8 cellular contexts compared by ENCODE assay signal in the genomic region with DNA sequence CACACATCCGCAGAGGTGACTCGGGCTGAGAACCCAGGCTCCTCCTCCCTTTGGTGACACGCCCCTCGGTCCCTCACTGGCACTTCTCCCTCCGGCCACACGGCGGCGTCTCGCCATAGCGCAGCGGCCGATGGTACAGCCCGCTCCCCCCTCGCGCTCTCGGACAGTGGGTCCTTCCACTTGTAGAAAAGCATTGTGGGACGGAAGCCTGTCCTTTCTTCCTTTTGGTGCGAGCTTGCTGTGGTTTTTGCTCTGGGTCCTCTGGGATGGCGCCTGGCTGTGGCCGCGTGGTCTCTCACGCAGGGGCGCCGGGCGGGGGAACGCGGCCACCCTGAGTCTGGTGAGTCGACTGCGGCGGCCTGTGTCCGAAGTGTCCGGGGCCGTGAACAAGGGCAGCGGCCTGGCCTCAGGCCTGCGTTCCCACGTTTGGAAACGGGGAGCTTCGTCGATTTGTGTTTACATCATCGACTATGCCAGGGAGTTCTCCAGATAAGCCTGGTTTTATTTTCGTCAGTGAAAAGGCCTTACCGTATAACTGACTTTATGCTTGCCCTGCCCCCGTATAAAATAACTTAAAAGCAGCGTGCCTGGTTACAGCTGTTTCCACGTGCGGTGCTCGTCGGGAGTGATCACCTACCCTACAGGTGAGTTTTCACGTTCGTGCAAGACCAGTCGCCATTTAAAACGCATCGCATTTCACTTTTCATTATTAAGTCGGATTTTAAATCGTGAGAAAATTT.
DNase-seq lines count a peak whose midpoint lies in the region; ATAC-seq and TF ChIP-seq lines count a peak whose summit lies in the region.

No MANE protein-coding gene starts in this region.

- H2AFZ ChIP-seq in OCI-LY1 (ENCODE audit: low read length), result no peak overlapping the region

- H3K4me3 ChIP-seq in HUES64 (ENCODE audit: low read length), result peak overlapping the region; percentile 89
- peak overlapping the region; percentile 81 for H3K4me3 ChIP-seq in OCI-LY1 (ENCODE audit: low read depth, low read length, poor library complexity, severe bottlenecking)

- H3K4me1 ChIP-seq in HUES64 (ENCODE audit: insufficient read depth, low read length) (peaks cover 32% of the 10 kb centered on the region; the same call in 1 of the 2 replicates), OCI-LY1 (ENCODE audit: insufficient read depth, low read length, severe bottlenecking) (peaks cover 24% of the 10 kb centered on the region)

- no peaks in the 10 kb centered on the region for H4K20me1 ChIP-seq in OCI-LY1 (ENCODE audit: insufficient read depth, low read length)

- H3K9ac ChIP-seq in HUES64 (ENCODE audit: low read depth, low read length) (peak overlapping the region; percentile 98), OCI-LY1 (ENCODE audit: low read length) (peak overlapping the region; percentile 85)

- H3K79me2 ChIP-seq in OCI-LY1 (ENCODE audit: insufficient read depth, low read length), result peaks cover 16% of the 10 kb centered on the region

- ATAC-seq in GM21515 (IDR thresholded peaks at IDR 0.05; ENCODE audit: unreplicated experiment), result peak; percentile 96

- DNase-seq in DMS153 treated with DMSO at 0.1 percent for 48 hours (lab: John Stamatoyannopoulos, UW; ENCODE audit: unreplicated experiment), result peak; percentile 26
- peak; percentile 88 for DNase-seq in activated T-cell treated with anti-CD3 and anti-CD28 coated beads for 1 hour (ENCODE audit: low read depth)
- DNase-seq in epidermal melanocyte (ENCODE audit: insufficient read length, low spot score), result peak; percentile 59
- peak; percentile 93 for DNase-seq in mucosa of gallbladder (ENCODE audit: low spot score)
- DNase-seq in stimulated activated CD8-positive, alpha-beta memory T cell treated with anti-CD3 and anti-CD28 coated beads, Interleukin-4, amount 100 ng/mL, for 24 hours (ENCODE audit: low read depth), result peak; percentile 85

- under 1% methylated on average over 55 of the region's 55 CpGs for WGBS in HUES64

- no peaks in the 10 kb centered on the region for H3K9me2 ChIP-seq in OCI-LY1 (ENCODE audit: low read depth, low read length)

- peak overlapping the region; percentile 91 for H3K4me2 ChIP-seq in OCI-LY1 (ENCODE audit: low read length)

- TF ChIP-seq CTCF in OCI-LY1 (IDR thresholded peaks at IDR 0.05; ENCODE audit: low read length), result peak; percentile 98

- H3K27me3 ChIP-seq in HUES64 (ENCODE audit: insufficient read depth, low read length), result no peaks in the 10 kb centered on the region
- H3K27me3 ChIP-seq in OCI-LY1 (ENCODE audit: insufficient read depth, low read length), result no peaks in the 10 kb centered on the region

- H3K36me3 ChIP-seq in HUES64 (ENCODE audit: insufficient read depth, low read length) (peaks cover 45% of the 10 kb centered on the region), OCI-LY1 (ENCODE audit: insufficient read depth, low read length) (peaks cover 44% of the 10 kb centered on the region)

- H3K9me3 ChIP-seq in HUES64 (ENCODE audit: insufficient read depth, low read depth, low read length), result no peaks in the 10 kb centered on the region
- no peaks in the 10 kb centered on the region for H3K9me3 ChIP-seq in OCI-LY1 (ENCODE audit: low read length)

- H3K27ac ChIP-seq in HUES64 (ENCODE audit: low read depth, low read length) (peak overlapping the region; percentile 85), OCI-LY1 (ENCODE audit: low read depth, low read length, poor library complexity, severe bottlenecking) (no peak overlapping the region)

- H3F3A ChIP-seq in OCI-LY1 (ENCODE audit: insufficient read depth, low read length), result no peaks in the 10 kb centered on the region

Comparison
In these comparisons a context has a peak if more than half of its experiments do, and no peak if none do; other contexts are left out.
1. DNase-seq: peak in every context shown above with its lines; median percentile 93 in mucosa of gallbladder; 88 in activated T-cell treated with anti-CD3 and anti-CD28 coated beads for 1 hour; 85 in stimulated activated CD8-positive, alpha-beta memory T cell treated with anti-CD3 and anti-CD28 coated beads, Interleukin-4, amount 100 ng/mL, for 24 hours; 59 in epidermal melanocyte; 26 in DMS153 treated with DMSO at 0.1 percent for 48 hours.